In the genomic region with DNA sequence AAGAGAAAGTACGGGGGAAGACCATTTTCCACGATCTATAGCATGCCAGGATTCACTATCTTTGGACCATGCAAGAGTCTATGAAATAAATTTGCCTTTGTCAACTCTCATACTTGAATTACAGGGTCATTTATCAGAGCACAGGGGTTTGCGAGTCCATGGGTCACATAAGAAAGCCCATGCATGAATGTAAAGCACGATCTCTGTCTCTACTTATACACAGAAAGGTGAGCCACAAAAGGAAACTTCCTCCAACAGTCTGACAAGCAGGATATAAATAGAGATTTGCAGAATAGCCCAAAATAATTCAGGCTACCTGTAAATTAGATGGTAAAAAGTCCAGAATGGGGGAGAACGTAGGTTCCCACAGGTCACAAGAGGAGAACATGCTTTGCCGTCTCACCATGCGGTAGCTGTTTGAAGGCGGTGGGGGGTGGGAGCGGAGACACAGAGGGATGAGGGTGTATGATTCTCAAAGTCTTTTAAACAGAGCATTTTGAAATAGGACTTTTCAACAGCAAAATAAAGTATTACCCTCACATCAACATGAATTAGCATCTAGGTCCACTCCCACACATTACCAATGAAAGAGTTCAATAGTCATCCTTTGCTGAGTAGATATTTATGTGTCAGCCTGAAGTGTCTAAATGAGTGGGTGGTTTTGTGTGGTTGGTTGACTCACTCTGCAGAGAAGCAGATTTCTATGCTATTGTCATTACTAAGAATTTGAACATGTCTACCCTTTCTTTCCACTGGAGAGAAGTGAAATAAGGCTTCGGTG, we compare ENCODE assay signal across 9 cellular contexts.
DNase-seq lines count a peak whose midpoint lies in the region; ATAC-seq and TF ChIP-seq lines count a peak whose summit lies in the region.
"Had no signal": no experiment of that assay in that cellular context is flagged by ENCODE, and none has a peak within 500 bp of the region (broad histone marks: within the 10 kb centered on the region; RNA-seq: fewer than 3 reads in every experiment).

No MANE protein-coding gene starts in this region.

- H3K4me1 ChIP-seq in vagina, result no peaks in the 10 kb centered on the region
- H3K4me1 ChIP-seq in testis, result no peaks in the 10 kb centered on the region

- no peaks in the 10 kb centered on the region for H3K27me3 Mint-ChIP-seq in nephron (ENCODE audit: low read depth)

- no peaks in the 10 kb centered on the region for H3K36me3 ChIP-seq in vagina
- no peaks in the 10 kb centered on the region for H3K36me3 ChIP-seq in testis (ENCODE audit: low read depth, missing control alignments)
- H3K36me3 ChIP-seq: SJSA1 had no signal

- no peaks in the 10 kb centered on the region for H3K9me3 Mint-ChIP-seq in nephron

- CTCF ChIA-PET in RWPE1 (lab: Yijun Ruan, JAX), result interaction anchor here (0.6 kb wide), 1 partner anchor 35 kb away, joined by 3 read pairs; no protein-coding TSS in a partner anchor

- POLR2A ChIA-PET in RWPE1 (lab: Yijun Ruan, JAX; ENCODE audit: low non-redundant PET), result no interaction called here

- 86 to 88% methylated on average over 10 of the region's 10 CpGs for WGBS in testis, 2 donors

- H3K9me3 ChIP-seq in vagina (no peaks in the 10 kb centered on the region), testis (no peaks in the 10 kb centered on the region)
- H3K9me3 ChIP-seq: SJSA1 had no signal

- TF ChIP-seq CTCF in RWPE1 (conservative IDR thresholded peaks at IDR 0.05; ENCODE audit: low read depth) (no peak), nephron (IDR thresholded peaks at IDR 0.05; ENCODE audit: unreplicated experiment in 3 of 3) (no peak), vagina (IDR thresholded peaks at IDR 0.05) (no peak), testis (IDR thresholded peaks at IDR 0.05) (no peak)

- H3K36me3 Mint-ChIP-seq in nephron (ENCODE audit: low read depth), result peaks cover 50% of the 10 kb centered on the region

- H3K4me3 ChIP-seq in vagina (no peak overlapping the region), testis (no peak overlapping the region)
- H3K4me3 ChIP-seq: SJSA1 had no signal

- peak; percentile 20 for DNase-seq in RWPE1 (ENCODE audit: low spot score)
- DNase-seq in activated CD4-positive, CD25-positive, alpha-beta regulatory T cell (lab: John Stamatoyannopoulos, UW), result no peak
- no peak for DNase-seq in activated gamma-delta T cell treated with Interleukin-2 at 50 U/mL for 16 hours
- DNase-seq in vagina (ENCODE audit: extremely low spot score in 2 of 2), result no peak
- no peak for DNase-seq in testis

- H3K4me1 Mint-ChIP-seq in nephron, result peaks cover 26% of the 10 kb centered on the region

- peak overlapping the region in 1 of 3 experiments; percentile 2 for H3K4me3 Mint-ChIP-seq in nephron

- peak; percentile 83 for ATAC-seq in GM18868 (IDR thresholded peaks at IDR 0.05; ENCODE audit: unreplicated experiment)
- peak; percentile 76 for ATAC-seq in HG02678 (IDR thresholded peaks at IDR 0.05; ENCODE audit: unreplicated experiment)

- TF ChIP-seq POLR2A in vagina (IDR thresholded peaks at IDR 0.05), result no peak
- TF ChIP-seq POLR2A in testis (IDR thresholded peaks at IDR 0.05), result no peak

- intact Hi-C loops in vagina (cut with DNase I) (no loop called here), testis (cut with DNase I; ENCODE audit: low total_unique reads) (no loop called here)

- H3K27ac ChIP-seq in RWPE1, result no peak overlapping the region
- no peak overlapping the region for H3K27ac ChIP-seq in vagina
- H3K27ac ChIP-seq in testis, result no peak overlapping the region
- H3K27ac ChIP-seq: SJSA1 had no signal

- H3K27me3 ChIP-seq in vagina (no peaks in the 10 kb centered on the region), testis (no peaks in the 10 kb centered on the region)
- H3K27me3 ChIP-seq: SJSA1 had no signal

- peak overlapping the region in 2 of 3 experiments; percentile 15 to 32 for H3K27ac Mint-ChIP-seq in nephron
